ENCODE assay signal across 23 cellular contexts in genomic region chr13:110574161-110574560, GRCh38.
"Had no signal": no experiment of that assay in that cellular context is flagged by ENCODE, and none has a peak within 500 bp of the region (broad histone marks: within the 10 kb centered on the region; RNA-seq: fewer than 3 reads in every experiment).

No MANE protein-coding gene starts in this region.

- ATAC-seq: activated naive CD4-positive, alpha-beta T cell treated with anti-CD3 and anti-CD28 coated beads, Interleukin-2, amount 50 U/mL, for 72 hours; body of pancreas; esophagus mucosa; left lung; right lobe of liver; stimulated activated effector memory CD8-positive, alpha-beta T cell treated with anti-CD3 and anti-CD28 coated beads, Interleukin-12 subunit alpha, Interleukin-12 subunit beta, amount 100 ng/mL, for 72 hours had no signal

- H3K9me3 Mint-ChIP-seq: activated CD4-positive, alpha-beta memory T cell treated with anti-CD3 and anti-CD28 coated beads, Interleukin-2, amount 10 ng/mL, durations not matched to agents 7 days and 5 days; activated CD4-positive, alpha-beta T cell treated with anti-CD3 and anti-CD28 coated beads, Interleukin-2, amount 10 ng/mL, durations not matched to agents 7 days and 5 days; activated naive CD4-positive, alpha-beta T cell treated with anti-CD3 and anti-CD28 coated beads, Interleukin-2, amount 50 U/mL, for 72 hours; activated T-cell treated with anti-CD3 and anti-CD28 coated beads, Interleukin-2, amount 50 U/mL, for 24 hours; nephron; stimulated activated effector memory CD8-positive, alpha-beta T cell treated with anti-CD3 and anti-CD28 coated beads, Interleukin-12 subunit alpha, Interleukin-12 subunit beta, amount 100 ng/mL, for 72 hours; stimulated activated naive CD8-positive, alpha-beta T cell treated with anti-CD3 and anti-CD28 coated beads, Interleukin-15, Interleukin-2, amounts not matched to agents 100 ng/mL and 50 ng/mL, for 24 hours had no signal

- H3K27ac ChIP-seq: body of pancreas, heart right ventricle, left lung, neutrophil, right lobe of liver, thyroid gland had no signal

- H3K27ac Mint-ChIP-seq: activated CD4-positive, alpha-beta memory T cell treated with anti-CD3 and anti-CD28 coated beads, Interleukin-2, amount 10 ng/mL, durations not matched to agents 7 days and 5 days; activated CD4-positive, alpha-beta T cell treated with anti-CD3 and anti-CD28 coated beads, Interleukin-2, amount 10 ng/mL, durations not matched to agents 7 days and 5 days; activated naive CD4-positive, alpha-beta T cell treated with anti-CD3 and anti-CD28 coated beads, Interleukin-2, amount 50 U/mL, for 72 hours; activated T-cell treated with anti-CD3 and anti-CD28 coated beads, Interleukin-2, amount 50 U/mL, for 24 hours; nephron; stimulated activated effector memory CD8-positive, alpha-beta T cell treated with anti-CD3 and anti-CD28 coated beads, Interleukin-12 subunit alpha, Interleukin-12 subunit beta, amount 100 ng/mL, for 72 hours; stimulated activated naive CD8-positive, alpha-beta T cell treated with anti-CD3 and anti-CD28 coated beads, Interleukin-15, Interleukin-2, amounts not matched to agents 100 ng/mL and 50 ng/mL, for 24 hours had no signal

- H3K9me3 ChIP-seq: body of pancreas, heart right ventricle, left lung, neutrophil, right lobe of liver, thyroid gland had no signal

- H3K27me3 ChIP-seq: body of pancreas, right lobe of liver, thyroid gland had no signal

- DNase-seq: activated CD4-positive, alpha-beta memory T cell treated with anti-CD3 and anti-CD28 coated beads, Interleukin-2, amount 10 ng/mL, durations not matched to agents 7 days and 5 days; activated CD4-positive, alpha-beta T cell treated with anti-CD3 and anti-CD28 coated beads for 1 hour; activated CD4-positive, alpha-beta T cell treated with anti-CD3 and anti-CD28 coated beads, Interleukin-2, amount 10 ng/mL, durations not matched to agents 7 days and 5 days; activated CD8-positive, alpha-beta memory T cell treated with anti-CD3 and anti-CD28 coated beads, Interleukin-2, amount 50 U/mL, for 48 hours; activated naive CD4-positive, alpha-beta T cell; activated T-cell treated with anti-CD3 and anti-CD28 coated beads, Interleukin-2, amount 50 U/mL, for 24 hours; caudate nucleus; cortex of kidney; heart right ventricle; left lung; small intestine; stimulated activated CD4-positive, alpha-beta T cell treated with anti-CD3 and anti-CD28 coated beads, Interleukin-4, amount 100 ng/mL, for 24 hours; substantia nigra; T-helper 2 cell; thyroid gland had no signal

- H3K36me3 Mint-ChIP-seq: activated naive CD4-positive, alpha-beta T cell treated with anti-CD3 and anti-CD28 coated beads, Interleukin-2, amount 50 U/mL, for 72 hours; stimulated activated effector memory CD8-positive, alpha-beta T cell treated with anti-CD3 and anti-CD28 coated beads, Interleukin-12 subunit alpha, Interleukin-12 subunit beta, amount 100 ng/mL, for 72 hours had no signal

- H3K4me3 ChIP-seq: body of pancreas, heart right ventricle, left lung, right lobe of liver, thyroid gland had no signal

- H3K4me3 Mint-ChIP-seq: activated CD4-positive, alpha-beta memory T cell treated with anti-CD3 and anti-CD28 coated beads, Interleukin-2, amount 10 ng/mL, durations not matched to agents 7 days and 5 days; activated CD4-positive, alpha-beta T cell treated with anti-CD3 and anti-CD28 coated beads, Interleukin-2, amount 10 ng/mL, durations not matched to agents 7 days and 5 days; activated T-cell treated with anti-CD3 and anti-CD28 coated beads, Interleukin-2, amount 50 U/mL, for 24 hours; nephron; stimulated activated effector memory CD8-positive, alpha-beta T cell treated with anti-CD3 and anti-CD28 coated beads, Interleukin-12 subunit alpha, Interleukin-12 subunit beta, amount 100 ng/mL, for 72 hours; stimulated activated naive CD8-positive, alpha-beta T cell treated with anti-CD3 and anti-CD28 coated beads, Interleukin-15, Interleukin-2, amounts not matched to agents 100 ng/mL and 50 ng/mL, for 24 hours had no signal

- H3K4me1 ChIP-seq: right lobe of liver, thyroid gland had no signal

- H3K36me3 ChIP-seq: heart right ventricle, left lung, neutrophil, right lobe of liver, thyroid gland had no signal

- FAIRE-seq: small intestine had no signal

- H3K4me1 Mint-ChIP-seq: nephron had no signal
